In genomic region chr21:15064576-15065380, GRCh38 we compare ENCODE assay signal across 8 cellular contexts. TPM values are rescaled to one million over a fixed set of nuclear protein-coding genes. Genes with fewer than 3 reads are reported as not detected.
A peak's percentile ranks its signal among the peaks of the same experiment; 100 is the strongest.
DNase-seq lines count a peak whose midpoint lies in the region; ATAC-seq and TF ChIP-seq lines count a peak whose summit lies in the region.

A gene with protein sequence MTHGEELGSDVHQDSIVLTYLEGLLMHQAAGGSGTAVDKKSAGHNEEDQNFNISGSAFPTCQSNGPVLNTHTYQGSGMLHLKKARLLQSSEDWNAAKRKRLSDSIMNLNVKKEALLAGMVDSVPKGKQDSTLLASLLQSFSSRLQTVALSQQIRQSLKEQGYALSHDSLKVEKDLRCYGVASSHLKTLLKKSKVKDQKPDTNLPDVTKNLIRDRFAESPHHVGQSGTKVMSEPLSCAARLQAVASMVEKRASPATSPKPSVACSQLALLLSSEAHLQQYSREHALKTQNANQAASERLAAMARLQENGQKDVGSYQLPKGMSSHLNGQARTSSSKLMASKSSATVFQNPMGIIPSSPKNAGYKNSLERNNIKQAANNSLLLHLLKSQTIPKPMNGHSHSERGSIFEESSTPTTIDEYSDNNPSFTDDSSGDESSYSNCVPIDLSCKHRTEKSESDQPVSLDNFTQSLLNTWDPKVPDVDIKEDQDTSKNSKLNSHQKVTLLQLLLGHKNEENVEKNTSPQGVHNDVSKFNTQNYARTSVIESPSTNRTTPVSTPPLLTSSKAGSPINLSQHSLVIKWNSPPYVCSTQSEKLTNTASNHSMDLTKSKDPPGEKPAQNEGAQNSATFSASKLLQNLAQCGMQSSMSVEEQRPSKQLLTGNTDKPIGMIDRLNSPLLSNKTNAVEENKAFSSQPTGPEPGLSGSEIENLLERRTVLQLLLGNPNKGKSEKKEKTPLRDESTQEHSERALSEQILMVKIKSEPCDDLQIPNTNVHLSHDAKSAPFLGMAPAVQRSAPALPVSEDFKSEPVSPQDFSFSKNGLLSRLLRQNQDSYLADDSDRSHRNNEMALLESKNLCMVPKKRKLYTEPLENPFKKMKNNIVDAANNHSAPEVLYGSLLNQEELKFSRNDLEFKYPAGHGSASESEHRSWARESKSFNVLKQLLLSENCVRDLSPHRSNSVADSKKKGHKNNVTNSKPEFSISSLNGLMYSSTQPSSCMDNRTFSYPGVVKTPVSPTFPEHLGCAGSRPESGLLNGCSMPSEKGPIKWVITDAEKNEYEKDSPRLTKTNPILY (N-terminal part only) (minus strand): TSS chr21:15065000. CDS start chr21:14968192, 96,808 bp downstream.

- TF ChIP-seq CTCF in AG09309 (IDR thresholded peaks at IDR 0.05; ENCODE audit: control insufficient read depth, insufficient read depth, low read depth, low read length, missing control alignments) (no peak), endothelial cell (IDR thresholded peaks at IDR 0.05; ENCODE audit: unreplicated experiment) (no peak)

- H3K4me3 ChIP-seq in AG09309 (ENCODE audit: control insufficient read depth, low read depth, low read length) = peak within 1 kb of the TSS; percentile 73

- no peaks in the 10 kb centered on the region for H3K9me3 Mint-ChIP-seq in endothelial cell (ENCODE audit: unreplicated experiment)

- ATAC-seq in GM19025 (IDR thresholded peaks at IDR 0.05; ENCODE audit: low read depth, unreplicated experiment) (peak; percentile 73), HG03378 (IDR thresholded peaks at IDR 0.05; ENCODE audit: unreplicated experiment) (peak; percentile 53)

- peak within 1 kb of the TSS; percentile 97 for H3K4me3 Mint-ChIP-seq in endothelial cell (ENCODE audit: unreplicated experiment)

- DNase-seq in AG09309 (ENCODE audit: low read depth) = peak; percentile 56
- peak; percentile 90 for DNase-seq in NOMO-1 treated with dmso at 0.1 percent for 144 hours (lab: John Stamatoyannopoulos, UW; ENCODE audit: unreplicated experiment)
- DNase-seq in activated T-cell treated with anti-CD3 and anti-CD28 coated beads for 1 hour (ENCODE audit: low read depth) = peak; percentile 68
- peak; percentile 87 for DNase-seq in endothelial cell (ENCODE audit: low spot score)
- DNase-seq in midbrain (lab: John Stamatoyannopoulos, UW) = peak; percentile 89
- peak; percentile 58 to 74 for DNase-seq in stimulated activated CD8-positive, alpha-beta memory T cell treated with anti-CD3 and anti-CD28 coated beads, Interleukin-15, amount 100 ng/mL, for 4 hours (ENCODE audit: low read depth in 2 of 2)

- peak within 1 kb of the TSS; percentile 97 for H3K27ac Mint-ChIP-seq in endothelial cell (ENCODE audit: unreplicated experiment)

- H3K4me1 Mint-ChIP-seq in endothelial cell (ENCODE audit: unreplicated experiment) = peaks cover 48% of the 10 kb centered on the region

- H3K36me3 Mint-ChIP-seq in endothelial cell (ENCODE audit: low read depth, unreplicated experiment) = peaks cover 12% of the 10 kb centered on the region

- H3K27me3 Mint-ChIP-seq in endothelial cell (ENCODE audit: unreplicated experiment) = peaks cover 19% of the 10 kb centered on the region

RNA-seq across cellular contexts. Expression of the gene that starts here (rescaled TPM):
- total RNA-seq in endothelial cell (ENCODE audit: unreplicated experiment) = 72.1 TPM

Comparison
In these comparisons a context has a peak if more than half of its experiments do, and no peak if none do; other contexts are left out.
1. Peak in every context shown above with its lines: DNase-seq, ATAC-seq and H3K4me3 ChIP-seq.